In the genomic region with DNA sequence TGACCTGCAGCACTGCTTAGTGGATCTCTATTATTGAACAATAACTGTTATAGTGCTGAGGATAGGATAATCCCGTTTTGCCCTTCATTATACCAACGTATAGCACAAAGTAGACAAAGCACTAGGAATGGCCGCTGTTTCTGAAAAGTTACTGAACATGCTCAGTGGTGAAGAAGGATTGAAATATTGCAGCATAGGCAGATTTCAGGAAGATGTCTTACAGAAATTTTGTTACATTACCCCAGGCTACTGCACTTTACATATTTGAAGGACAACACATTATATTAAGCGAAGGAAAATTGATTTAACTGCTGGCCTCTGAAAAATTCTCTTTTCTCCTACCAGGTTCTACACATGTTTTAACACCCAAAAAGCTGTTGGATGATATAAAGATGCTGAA, we compare ENCODE assay signal across 40 cellular contexts. TPM values are rescaled to one million over a fixed set of nuclear protein-coding genes. Genes with fewer than 3 reads are reported as not detected.
"Had no signal": no experiment of that assay in that cellular context is flagged by ENCODE, and none has a peak within 500 bp of the region (broad histone marks: within the 10 kb centered on the region; RNA-seq: fewer than 3 reads in every experiment).

No MANE protein-coding gene starts in this region.

- FAIRE-seq: astrocyte, TTC549 had no signal

- H3K4me3 ChIP-seq: adrenal gland, body of pancreas, breast epithelium had no signal

- H3K9me3 ChIP-seq: adrenal gland, body of pancreas, breast epithelium had no signal

- H3K36me3 Mint-ChIP-seq: activated naive CD4-positive, alpha-beta T cell treated with anti-CD3 and anti-CD28 coated beads, Interleukin-2, amount 50 U/mL, for 72 hours had no signal

- H3K27ac Mint-ChIP-seq: activated B cell treated with CpG ODN at 0.5 μM for 24 hours; activated CD4-positive, alpha-beta memory T cell treated with anti-CD3 and anti-CD28 coated beads for 36 hours; activated CD4-positive, alpha-beta T cell treated with anti-CD3 and anti-CD28 coated beads, Interleukin-2, amount 10 ng/mL, durations not matched to agents 24 days and 14 days; activated CD8-positive, alpha-beta T cell treated with anti-CD3 and anti-CD28 coated beads for 36 hours; activated naive CD4-positive, alpha-beta T cell treated with anti-CD3 and anti-CD28 coated beads for 36 hours; activated naive CD4-positive, alpha-beta T cell treated with anti-CD3 and anti-CD28 coated beads, Interleukin-2, amount 50 U/mL, for 72 hours; activated naive CD8-positive, alpha-beta T cell treated with anti-CD3 and anti-CD28 coated beads for 36 hours; activated T-cell treated with anti-CD3 and anti-CD28 coated beads, Interleukin-2, amount 50 U/mL, for 72 hours; activated T-helper 1 cell treated with anti-CD3 and anti-CD28 coated beads, Interleukin-12 subunit alpha, Interleukin-12 subunit beta, Interleukin-2, Interleukin-4 antibody, amounts not matched to agents 30 ng/mL and 10 ng/mL and 1 ng/mL, durations not matched to agents 14 hours and 24 hours and 36 hours; activated T-helper 17 cell treated with anti-CD3 and anti-CD28 coated beads, Interleukin-2, amount 50 U/mL, for 72 hours; T-helper 1 cell treated with Interleukin-12 subunit alpha and Interleukin-12 subunit beta and Interleukin-4 antibody, amounts not matched to agents 30 μg/mL and 1 μg/mL, for 36 hours; T-helper 2 cell treated with Interferon-gamma antibody and Interleukin-4, amounts not matched to agents 5 μg/mL and 100 μg/mL, for 36 hours had no signal

- H3K4me3 Mint-ChIP-seq: activated B cell treated with CpG ODN at 0.5 μM for 24 hours; activated CD4-positive, alpha-beta memory T cell treated with anti-CD3 and anti-CD28 coated beads for 36 hours; activated CD4-positive, alpha-beta T cell treated with anti-CD3 and anti-CD28 coated beads, Interleukin-2, amount 10 ng/mL, durations not matched to agents 24 days and 14 days; activated CD8-positive, alpha-beta T cell treated with anti-CD3 and anti-CD28 coated beads for 36 hours; activated naive CD4-positive, alpha-beta T cell treated with anti-CD3 and anti-CD28 coated beads for 36 hours; activated naive CD8-positive, alpha-beta T cell treated with anti-CD3 and anti-CD28 coated beads for 36 hours; activated T-cell treated with anti-CD3 and anti-CD28 coated beads, Interleukin-2, amount 50 U/mL, for 4 hours; activated T-cell treated with anti-CD3 and anti-CD28 coated beads, Interleukin-2, amount 50 U/mL, for 72 hours; activated T-helper 1 cell treated with anti-CD3 and anti-CD28 coated beads, Interleukin-12 subunit alpha, Interleukin-12 subunit beta, Interleukin-2, Interleukin-4 antibody, amounts not matched to agents 30 ng/mL and 10 ng/mL and 1 ng/mL, durations not matched to agents 14 hours and 24 hours and 36 hours; activated T-helper 17 cell treated with anti-CD3 and anti-CD28 coated beads, Interleukin-2, amount 50 U/mL, for 72 hours; T-helper 1 cell treated with Interleukin-12 subunit alpha and Interleukin-12 subunit beta and Interleukin-4 antibody, amounts not matched to agents 30 μg/mL and 1 μg/mL, for 36 hours; T-helper 2 cell treated with Interferon-gamma antibody and Interleukin-4, amounts not matched to agents 5 μg/mL and 100 μg/mL, for 36 hours had no signal

- H3K27me3 ChIP-seq: adrenal gland, body of pancreas, brain microvascular endothelial cell, breast epithelium had no signal

- H3K4me1 ChIP-seq: adrenal gland, body of pancreas, breast epithelium had no signal

- DNase-seq: activated B cell treated with CpG ODN at 0.5 μM for 24 hours; activated CD4-positive, alpha-beta memory T cell treated with anti-CD3 and anti-CD28 coated beads for 36 hours; activated CD4-positive, alpha-beta T cell treated with anti-CD3 and anti-CD28 coated beads for 4 hours; activated CD4-positive, alpha-beta T cell treated with anti-CD3 and anti-CD28 coated beads, Interleukin-2, amount 10 ng/mL, durations not matched to agents 24 days and 14 days; activated CD4-positive, alpha-beta T cell treated with anti-CD3 and anti-CD28 coated beads, Interleukin-2, amount 50 U/mL, for 1 hour; activated CD4-positive, alpha-beta T cell treated with anti-CD3 and anti-CD28 coated beads, Interleukin-2, amount 50 U/mL, for 4 hours; activated CD4-positive, CD25-positive, alpha-beta regulatory T cell treated with anti-CD3 and anti-CD28 coated beads, Interleukin-2, amount 50 U/mL, for 72 hours; activated CD8-positive, alpha-beta memory T cell treated with anti-CD3 and anti-CD28 coated beads, Interleukin-2, amount 50 U/mL, for 4 hours; activated CD8-positive, alpha-beta T cell treated with anti-CD3 and anti-CD28 coated beads for 36 hours; activated effector memory CD4-positive, alpha-beta T cell treated with anti-CD3 and anti-CD28 coated beads, Interleukin-2, amount 50 U/mL, for 16 hours; activated gamma-delta T cell treated with Interleukin-2 at 50 U/mL for 16 hours; activated naive CD4-positive, alpha-beta T cell; activated naive CD4-positive, alpha-beta T cell treated with anti-CD3 and anti-CD28 coated beads for 36 hours; activated naive CD4-positive, alpha-beta T cell treated with anti-CD3 and anti-CD28 coated beads, Interleukin-2, amount 50 U/mL, for 16 hours; activated naive CD8-positive, alpha-beta T cell treated with anti-CD3 and anti-CD28 coated beads for 36 hours; activated T-cell treated with anti-CD3 and anti-CD28 coated beads for 4 hours; activated T-cell treated with anti-CD3 and anti-CD28 coated beads, Interleukin-2, amount 50 U/mL, for 1 hour; activated T-cell treated with anti-CD3 and anti-CD28 coated beads, Interleukin-2, amount 50 U/mL, for 4 hours; activated T-cell treated with anti-CD3 and anti-CD28 coated beads, Interleukin-2, amount 50 U/mL, for 72 hours; adrenal gland; amniotic stem cell; aorta; body of pancreas; brain microvascular endothelial cell; central memory CD4-positive, alpha-beta T cell; cerebellar nuclear complex; T-helper 1 cell; T-helper 2 cell; T-helper 9 cell had no signal

- H3K27me3 Mint-ChIP-seq: activated B cell treated with CpG ODN at 0.5 μM for 24 hours; activated CD4-positive, alpha-beta memory T cell treated with anti-CD3 and anti-CD28 coated beads for 36 hours; activated CD4-positive, alpha-beta T cell treated with anti-CD3 and anti-CD28 coated beads, Interleukin-2, amount 10 ng/mL, durations not matched to agents 24 days and 14 days; activated CD8-positive, alpha-beta T cell treated with anti-CD3 and anti-CD28 coated beads for 36 hours; activated naive CD8-positive, alpha-beta T cell treated with anti-CD3 and anti-CD28 coated beads for 36 hours; activated T-helper 17 cell treated with anti-CD3 and anti-CD28 coated beads, Interleukin-2, amount 50 U/mL, for 72 hours had no signal

- H3K9me3 Mint-ChIP-seq: activated B cell treated with CpG ODN at 0.5 μM for 24 hours; activated CD4-positive, alpha-beta memory T cell treated with anti-CD3 and anti-CD28 coated beads for 36 hours; activated CD4-positive, alpha-beta T cell treated with anti-CD3 and anti-CD28 coated beads, Interleukin-2, amount 10 ng/mL, durations not matched to agents 24 days and 14 days; activated CD8-positive, alpha-beta T cell treated with anti-CD3 and anti-CD28 coated beads for 36 hours; activated naive CD4-positive, alpha-beta T cell treated with anti-CD3 and anti-CD28 coated beads for 36 hours; activated naive CD4-positive, alpha-beta T cell treated with anti-CD3 and anti-CD28 coated beads, Interleukin-2, amount 50 U/mL, for 72 hours; activated naive CD8-positive, alpha-beta T cell treated with anti-CD3 and anti-CD28 coated beads for 36 hours; activated T-cell treated with anti-CD3 and anti-CD28 coated beads, Interleukin-2, amount 50 U/mL, for 4 hours; activated T-cell treated with anti-CD3 and anti-CD28 coated beads, Interleukin-2, amount 50 U/mL, for 72 hours; activated T-helper 1 cell treated with anti-CD3 and anti-CD28 coated beads, Interleukin-12 subunit alpha, Interleukin-12 subunit beta, Interleukin-2, Interleukin-4 antibody, amounts not matched to agents 30 ng/mL and 10 ng/mL and 1 ng/mL, durations not matched to agents 14 hours and 24 hours and 36 hours; activated T-helper 17 cell treated with anti-CD3 and anti-CD28 coated beads, Interleukin-2, amount 50 U/mL, for 72 hours; T-helper 1 cell treated with Interleukin-12 subunit alpha and Interleukin-12 subunit beta and Interleukin-4 antibody, amounts not matched to agents 30 μg/mL and 1 μg/mL, for 36 hours; T-helper 2 cell treated with Interferon-gamma antibody and Interleukin-4, amounts not matched to agents 5 μg/mL and 100 μg/mL, for 36 hours had no signal

- H3K27ac ChIP-seq: adrenal gland, body of pancreas, brain microvascular endothelial cell, breast epithelium, VCaP had no signal

- ATAC-seq: activated CD8-positive, alpha-beta T cell treated with anti-CD3 and anti-CD28 coated beads for 36 hours; activated naive CD4-positive, alpha-beta T cell treated with anti-CD3 and anti-CD28 coated beads, Interleukin-2, amount 50 U/mL, for 72 hours; activated T-cell treated with anti-CD3 and anti-CD28 coated beads, Interleukin-2, amount 50 U/mL, for 4 hours; activated T-cell treated with anti-CD3 and anti-CD28 coated beads, Interleukin-2, amount 50 U/mL, for 72 hours; activated T-helper 17 cell treated with anti-CD3 and anti-CD28 coated beads, Interleukin-2, amount 50 U/mL, for 72 hours; body of pancreas had no signal

- H3K36me3 ChIP-seq: breast epithelium had no signal

- H3K4me1 Mint-ChIP-seq: activated B cell treated with CpG ODN at 0.5 μM for 24 hours; activated naive CD8-positive, alpha-beta T cell treated with anti-CD3 and anti-CD28 coated beads for 36 hours; activated T-helper 17 cell treated with anti-CD3 and anti-CD28 coated beads, Interleukin-2, amount 50 U/mL, for 72 hours had no signal

RNA-seq across cellular contexts. Expression of a gene that starts 48.5 kb away (rescaled TPM):
- total RNA-seq: activated B cell treated with CpG ODN at 0.5 μM for 24 hours; activated CD4-positive, alpha-beta memory T cell treated with anti-CD3 and anti-CD28 coated beads for 36 hours; activated CD4-positive, alpha-beta T cell treated with anti-CD3 and anti-CD28 coated beads, Interleukin-2, amount 10 ng/mL, durations not matched to agents 24 days and 14 days; activated CD8-positive, alpha-beta memory T cell treated with anti-CD3 and anti-CD28 coated beads for 36 hours; activated CD8-positive, alpha-beta T cell treated with anti-CD3 and anti-CD28 coated beads for 36 hours; activated naive CD4-positive, alpha-beta T cell treated with anti-CD3 and anti-CD28 coated beads for 36 hours; activated naive CD4-positive, alpha-beta T cell treated with anti-CD3 and anti-CD28 coated beads, Interleukin-2, amount 50 U/mL, for 72 hours; activated naive CD8-positive, alpha-beta T cell treated with anti-CD3 and anti-CD28 coated beads for 36 hours; activated T-cell treated with anti-CD3 and anti-CD28 coated beads, Interleukin-2, amount 50 U/mL, for 4 hours; activated T-cell treated with anti-CD3 and anti-CD28 coated beads, Interleukin-2, amount 50 U/mL, for 72 hours; activated T-helper 1 cell treated with anti-CD3 and anti-CD28 coated beads, Interleukin-12 subunit alpha, Interleukin-12 subunit beta, Interleukin-2, Interleukin-4 antibody, amounts not matched to agents 30 ng/mL and 10 ng/mL and 1 ng/mL, durations not matched to agents 14 hours and 24 hours and 36 hours; activated T-helper 17 cell treated with anti-CD3 and anti-CD28 coated beads, Interleukin-2, amount 50 U/mL, for 72 hours; astrocyte; body of pancreas; cardiac septum had no signal
- polyA plus RNA-seq: aorta had no signal
